ENCODE assay signal across 12 cellular contexts in genomic region chr17:82862758-82863645, GRCh38. TPM values are rescaled to one million over a fixed set of nuclear protein-coding genes. Genes with fewer than 3 reads are reported as not detected.
A peak's percentile ranks its signal among the peaks of the same experiment; 100 is the strongest.
DNase-seq lines count a peak whose midpoint lies in the region; ATAC-seq and TF ChIP-seq lines count a peak whose summit lies in the region.
"Had no signal": no experiment of that assay in that cellular context is flagged by ENCODE, and none has a peak within 500 bp of the region (broad histone marks: within the 10 kb centered on the region; RNA-seq: fewer than 3 reads in every experiment).

No MANE protein-coding gene starts in this region.

- intact Hi-C loops in transverse colon (cut with DNase I; ENCODE audit: low total_unique reads): no loop called here

- H3K36me3 Mint-ChIP-seq in activated CD8-positive, alpha-beta T cell treated with anti-CD3 and anti-CD28 coated beads, Interleukin-2, amount 10 ng/mL, durations not matched to agents 7 days and 5 days (ENCODE audit: low read depth): peaks cover 24% of the 10 kb centered on the region
- peaks cover 3% of the 10 kb centered on the region for H3K36me3 Mint-ChIP-seq in memory B cell

- no peak for ATAC-seq in activated CD8-positive, alpha-beta T cell treated with anti-CD3 and anti-CD28 coated beads, Interleukin-2, amount 10 ng/mL, durations not matched to agents 7 days and 5 days
- no peak for ATAC-seq in memory B cell (ENCODE audit: low read depth)
- ATAC-seq in HG03139 (IDR thresholded peaks at IDR 0.05; ENCODE audit: unreplicated experiment): no peak

- CTCF ChIA-PET in activated CD8-positive, alpha-beta T cell treated with anti-CD3 and anti-CD28 coated beads, Interleukin-2, amount 10 ng/mL, durations not matched to agents 7 days and 5 days (lab: Charles Lee): interaction anchor here (0.7 to 2.9 kb wide), 16 partner anchors 10 to 337 kb away, joined by 3 to 21 read pairs (median 6); no protein-coding TSS in a partner anchor

- no peaks in the 10 kb centered on the region for H3K27me3 Mint-ChIP-seq in activated CD8-positive, alpha-beta T cell treated with anti-CD3 and anti-CD28 coated beads, Interleukin-2, amount 10 ng/mL, durations not matched to agents 7 days and 5 days (ENCODE audit: low read depth)
- H3K27me3 Mint-ChIP-seq in memory B cell: no peaks in the 10 kb centered on the region

- WGBS in transverse colon (ENCODE audit: low coverage in 1 of 2), 2 donors: 90 to 95% methylated on average over 2 to 31 of the region's 31 CpGs

- H3K27ac Mint-ChIP-seq in activated CD8-positive, alpha-beta T cell treated with anti-CD3 and anti-CD28 coated beads, Interleukin-2, amount 10 ng/mL, durations not matched to agents 7 days and 5 days: peak overlapping the region; percentile 98
- H3K27ac Mint-ChIP-seq in memory B cell: peak overlapping the region; percentile 58

- H3K27ac ChIP-seq in cardiac muscle cell (peak overlapping the region; percentile 92), right atrium auricular region (no peak overlapping the region), transverse colon (peak overlapping the region; percentile 54 to 67 (median 63))
- H3K27ac ChIP-seq: C4-2B had no signal

- no peak for DNase-seq in cardiac muscle cell (ENCODE audit: low read depth in 1 of 2, low spot score in 1 of 2)
- DNase-seq in right atrium auricular region (ENCODE audit: low spot score): no peak
- DNase-seq in activated CD8-positive, alpha-beta T cell treated with anti-CD3 and anti-CD28 coated beads, Interleukin-2, amount 10 ng/mL, durations not matched to agents 7 days and 5 days: no peak
- no peak for DNase-seq in memory B cell (ENCODE audit: low spot score in 2 of 2)
- DNase-seq in transverse colon: no peak
- DNase-seq in SHP77 treated with DMSO at 0.1 percent for 48 hours (lab: John Stamatoyannopoulos, UW): no peak
- DNase-seq in GDM1 (lab: John Stamatoyannopoulos, UW): no peak
- DNase-seq: NCI-H1105 had no signal

- POLR2A ChIA-PET in activated CD8-positive, alpha-beta T cell treated with anti-CD3 and anti-CD28 coated beads, Interleukin-2, amount 10 ng/mL, durations not matched to agents 7 days and 5 days (lab: Charles Lee): interaction anchor here (0.6 to 3.8 kb wide), 8 partner anchors 9 to 60 kb away, joined by 4 to 41 read pairs (median 4); no protein-coding TSS in a partner anchor

- no peak overlapping the region for H3K4me3 Mint-ChIP-seq in activated CD8-positive, alpha-beta T cell treated with anti-CD3 and anti-CD28 coated beads, Interleukin-2, amount 10 ng/mL, durations not matched to agents 7 days and 5 days
- no peak overlapping the region for H3K4me3 Mint-ChIP-seq in memory B cell

- H3K27me3 ChIP-seq in cardiac muscle cell (no peaks in the 10 kb centered on the region), right atrium auricular region (no peaks in the 10 kb centered on the region), transverse colon (no peaks in the 10 kb centered on the region)
- H3K27me3 ChIP-seq: breast epithelium, suprapubic skin had no signal

- TF ChIP-seq POLR2A in transverse colon (IDR thresholded peaks at IDR 0.05): no peak

- H3K4me3 ChIP-seq in cardiac muscle cell (no peak overlapping the region), right atrium auricular region (no peak overlapping the region), transverse colon (no peak overlapping the region)
- H3K4me3 ChIP-seq: breast epithelium, suprapubic skin had no signal

- H3K9me3 Mint-ChIP-seq in activated CD8-positive, alpha-beta T cell treated with anti-CD3 and anti-CD28 coated beads, Interleukin-2, amount 10 ng/mL, durations not matched to agents 7 days and 5 days (ENCODE audit: insufficient read depth): no peaks in the 10 kb centered on the region
- no peaks in the 10 kb centered on the region for H3K9me3 Mint-ChIP-seq in memory B cell

- H3K36me3 ChIP-seq in cardiac muscle cell (no peaks in the 10 kb centered on the region), right atrium auricular region (no peaks in the 10 kb centered on the region), transverse colon (no peaks in the 10 kb centered on the region)
- H3K36me3 ChIP-seq: breast epithelium, suprapubic skin had no signal

- TF ChIP-seq CTCF in cardiac muscle cell (IDR thresholded peaks at IDR 0.05; ENCODE audit: low read depth, low read length) (no peak), right atrium auricular region (IDR thresholded peaks at IDR 0.05) (no peak), transverse colon (IDR thresholded peaks at IDR 0.05) (no peak)

- no peak for TF ChIP-seq EP300 in transverse colon (IDR thresholded peaks at IDR 0.05; ENCODE audit: low read depth)

- H3K4me1 Mint-ChIP-seq in activated CD8-positive, alpha-beta T cell treated with anti-CD3 and anti-CD28 coated beads, Interleukin-2, amount 10 ng/mL, durations not matched to agents 7 days and 5 days (ENCODE audit: low read depth): peaks cover 86% of the 10 kb centered on the region
- H3K4me1 Mint-ChIP-seq in memory B cell: peaks cover 37% of the 10 kb centered on the region

- peaks cover 67% of the 10 kb centered on the region for H3K4me1 ChIP-seq in cardiac muscle cell (ENCODE audit: low read depth)
- H3K4me1 ChIP-seq in right atrium auricular region: peaks cover 0 to 49% of the 10 kb centered on the region in 2 donors
- H3K4me1 ChIP-seq in transverse colon: peaks cover 6 to 45% (median 15%) of the 10 kb centered on the region in 4 donors

- no peaks in the 10 kb centered on the region for H3K9me3 ChIP-seq in cardiac muscle cell (ENCODE audit: low read depth)
- no peaks in the 10 kb centered on the region for H3K9me3 ChIP-seq in right atrium auricular region
- H3K9me3 ChIP-seq in transverse colon: no peaks in the 10 kb centered on the region
- H3K9me3 ChIP-seq: breast epithelium, suprapubic skin had no signal

- in situ Hi-C loops in transverse colon (cut with MboI; ENCODE audit: low pct_ligation_motif_present in 1 of 4, low pct_unique_long_range_greater_than_20kb in 1 of 4, low sequenced_read_pairs in 3 of 4): no loop called here

RNA-seq across cellular contexts. Expression of gene ZNF750, which starts 23.2 kb away (rescaled TPM):
- 0.07 TPM in 1 of 2 replicates, not detected in the other for total RNA-seq in cardiac muscle cell
- polyA plus RNA-seq in cardiac muscle cell: 0.14 and 0.49 TPM in 2 replicates
- total RNA-seq in right atrium auricular region: not detected
- not detected for total RNA-seq in activated CD8-positive, alpha-beta T cell treated with anti-CD3 and anti-CD28 coated beads, Interleukin-2, amount 10 ng/mL, durations not matched to agents 7 days and 5 days
- total RNA-seq in transverse colon: not detected

Comparison
In these comparisons a context has a peak if more than half of its experiments do, and no peak if none do; other contexts are left out.
1. H3K27ac ChIP-seq: peak in cardiac muscle cell (single experiment) and transverse colon (4 of 4); none in right atrium auricular region (0 of 2).